8 cellular contexts compared by ENCODE assay signal in the genomic region with DNA sequence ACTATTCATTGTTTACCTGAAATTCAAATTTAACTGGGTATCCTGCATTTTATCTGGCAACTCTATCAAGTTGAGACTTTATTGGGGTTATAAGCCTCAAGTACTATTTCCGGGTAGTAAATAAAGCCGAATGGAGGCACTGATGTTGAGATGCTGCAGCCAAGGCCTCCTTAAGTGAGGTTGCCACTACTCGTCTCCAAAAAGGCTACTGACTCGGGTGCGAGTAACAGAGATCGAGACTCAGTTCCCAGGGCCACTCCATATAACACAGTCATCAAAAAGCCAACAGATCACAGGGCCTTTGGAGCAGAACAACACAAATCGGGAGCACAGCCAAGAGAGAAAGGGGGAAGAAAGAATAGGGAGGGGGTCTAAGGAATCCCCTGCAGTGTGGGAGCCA.
DNase-seq lines count a peak whose midpoint lies in the region; ATAC-seq and TF ChIP-seq lines count a peak whose summit lies in the region.

No MANE protein-coding gene starts in this region.

- peaks cover 55% of the 10 kb centered on the region for H3K36me3 Mint-ChIP-seq in effector memory CD8-positive, alpha-beta T cell (ENCODE audit: insufficient read depth)

- H3K36me3 ChIP-seq in muscle layer of duodenum (ENCODE audit: control insufficient read depth in 1 of 2, insufficient read depth in 2 of 2, low read length in 2 of 2): peaks cover 29 to 44% of the 10 kb centered on the region in 2 donors

- H3K27me3 Mint-ChIP-seq in effector memory CD8-positive, alpha-beta T cell: no peaks in the 10 kb centered on the region

- peak overlapping the region; percentile 88 for H3K4me3 ChIP-seq in GM12865 (ENCODE audit: low read depth, low read length)
- H3K4me3 ChIP-seq in muscle layer of duodenum (ENCODE audit: low read depth in 1 of 2, low read length in 2 of 2): peak overlapping the region; percentile 97 to 100

- H3K4me1 Mint-ChIP-seq in effector memory CD8-positive, alpha-beta T cell (ENCODE audit: low read depth in 2 of 2): peaks cover 26 to 45% of the 10 kb centered on the region in 2 donors

- peak overlapping the region; percentile 94 to 99 for H3K4me3 Mint-ChIP-seq in effector memory CD8-positive, alpha-beta T cell

- ATAC-seq in effector memory CD8-positive, alpha-beta T cell (replicated peaks): peak; percentile 8
- ATAC-seq in HG03097 (IDR thresholded peaks at IDR 0.05; ENCODE audit: low FRiP score, unreplicated experiment) (no peak), HG02763 (IDR thresholded peaks at IDR 0.05; ENCODE audit: unreplicated experiment) (no peak)

- peak overlapping the region; percentile 98 for H3K27ac ChIP-seq in muscle layer of duodenum (ENCODE audit: low read length)

- no peak for TF ChIP-seq CTCF in GM12865 (IDR thresholded peaks at IDR 0.05; ENCODE audit: insufficient read depth, low read depth, low read length, missing control alignments)
- no peak for TF ChIP-seq CTCF in GM20000 (IDR thresholded peaks at IDR 0.05; ENCODE audit: extremely low read depth, missing control alignments)

- H3K9me3 Mint-ChIP-seq in effector memory CD8-positive, alpha-beta T cell: no peaks in the 10 kb centered on the region

- H3K27ac Mint-ChIP-seq in effector memory CD8-positive, alpha-beta T cell: peak overlapping the region; percentile 98 to 99

- DNase-seq in GM12865 (ENCODE audit: low read depth) (peak; percentile 19), OCI-M1 (lab: John Stamatoyannopoulos, UW) (peak; percentile 65), GM20000 (ENCODE audit: low spot score) (no peak), COLO668 (lab: John Stamatoyannopoulos, UW; ENCODE audit: unreplicated experiment) (no peak)
- DNase-seq in effector memory CD8-positive, alpha-beta T cell: peak in 1 of 3 experiments; percentile 17

- no peaks in the 10 kb centered on the region for H3K27me3 ChIP-seq in muscle layer of duodenum (ENCODE audit: low read depth, low read length)

- H3K4me1 ChIP-seq in muscle layer of duodenum (ENCODE audit: control insufficient read depth in 1 of 2, insufficient read depth in 2 of 2, low read length in 2 of 2): peaks cover 13 to 36% of the 10 kb centered on the region in 2 donors

- no peaks in the 10 kb centered on the region for H3K9me3 ChIP-seq in muscle layer of duodenum (ENCODE audit: control insufficient read depth in 1 of 2, low read length in 2 of 2)

Comparison
In these comparisons a context has a peak if more than half of its experiments do, and no peak if none do; other contexts are left out.
1. DNase-seq: peak in GM12865 (single experiment) and OCI-M1 (single experiment); none in GM20000 (single experiment) and COLO668 (single experiment).